Comparison of ENCODE assay signal across 8 cellular contexts in genomic region chr12:118307069-118307954, GRCh38.
DNase-seq lines count a peak whose midpoint lies in the region; ATAC-seq and TF ChIP-seq lines count a peak whose summit lies in the region.

No MANE protein-coding gene starts in this region.

- DNase-seq in GM12864 (ENCODE audit: low read depth) (peak; percentile 45), SW 1271 (lab: John Stamatoyannopoulos, UW) (peak; percentile 72 to 93), dermis microvascular lymphatic vessel endothelial cell (ENCODE audit: low read depth in 2 of 2) (peak; percentile 48 to 78), retinal pigment epithelial cell (ENCODE audit: low read depth) (peak; percentile 58), hypothalamus (lab: John Stamatoyannopoulos, UW) (no peak), amygdala (lab: John Stamatoyannopoulos, UW) (no peak), NCI-H446 treated with DMSO at 0.1 percent for 48 hours (lab: John Stamatoyannopoulos, UW) (no peak)

- ATAC-seq in HG02884 (IDR thresholded peaks at IDR 0.05; ENCODE audit: unreplicated experiment) = peak; percentile 49

- TF ChIP-seq CTCF in GM12864 (IDR thresholded peaks at IDR 0.05; ENCODE audit: low read depth, low read length, missing control alignments) (no peak), retinal pigment epithelial cell (conservative IDR thresholded peaks at IDR 0.05; ENCODE audit: low read depth, low read length) (no peak)

- peak overlapping the region; percentile 56 for H3K4me3 ChIP-seq in GM12864 (ENCODE audit: low read depth, low read length)
- H3K4me3 ChIP-seq in retinal pigment epithelial cell (ENCODE audit: low read length) = peak overlapping the region; percentile 25

Comparison
In these comparisons a context has a peak if more than half of its experiments do, and no peak if none do; other contexts are left out.
1. DNase-seq: peak in GM12864 (single experiment), SW 1271 (2 of 2), dermis microvascular lymphatic vessel endothelial cell (2 of 2) and retinal pigment epithelial cell (single experiment); none in hypothalamus (0 of 51), amygdala (0 of 56) and NCI-H446 treated with DMSO at 0.1 percent for 48 hours (single experiment).